24 cellular contexts compared by ENCODE assay signal in the genomic region with DNA sequence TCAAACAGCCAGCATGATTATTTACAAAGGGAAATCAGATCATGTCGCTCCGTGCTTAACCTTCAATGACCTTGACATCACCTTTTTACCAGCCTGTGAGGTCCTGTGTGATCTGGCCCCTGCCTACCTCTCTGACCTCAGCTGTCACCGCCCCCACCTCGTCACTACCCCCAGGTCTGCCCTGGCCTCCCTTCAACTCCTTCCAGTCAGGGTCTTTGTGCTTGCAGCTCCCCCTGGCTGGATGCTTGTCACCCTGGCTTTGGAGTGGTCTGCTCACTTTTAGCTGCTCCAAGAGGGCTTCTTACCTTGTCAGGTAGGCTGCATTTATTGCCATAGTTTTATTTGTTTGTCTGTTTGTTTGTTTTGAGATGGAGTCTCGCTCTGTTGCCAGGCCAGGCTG. TPM values are rescaled to one million over a fixed set of nuclear protein-coding genes. Genes with fewer than 3 reads are reported as not detected.
DNase-seq lines count a peak whose midpoint lies in the region; ATAC-seq and TF ChIP-seq lines count a peak whose summit lies in the region.
"Had no signal": no experiment of that assay in that cellular context is flagged by ENCODE, and none has a peak within 500 bp of the region (broad histone marks: within the 10 kb centered on the region; RNA-seq: fewer than 3 reads in every experiment).

No MANE protein-coding gene starts in this region.

- no peaks in the 10 kb centered on the region for H3K9me3 Mint-ChIP-seq in activated CD8-positive, alpha-beta T cell treated with anti-CD3 and anti-CD28 coated beads, Interleukin-2, amount 10 ng/mL, durations not matched to agents 7 days and 5 days (ENCODE audit: insufficient read depth)
- no peaks in the 10 kb centered on the region for H3K9me3 Mint-ChIP-seq in activated CD8-positive, alpha-beta T cell treated with anti-CD3 and anti-CD28 coated beads for 36 hours
- no peaks in the 10 kb centered on the region for H3K9me3 Mint-ChIP-seq in WTC11
- H3K9me3 Mint-ChIP-seq: HFFc6, T-cell had no signal

- in situ Hi-C loops in transverse colon (cut with MboI; ENCODE audit: low pct_ligation_motif_present in 1 of 4, low pct_unique_long_range_greater_than_20kb in 1 of 4, low sequenced_read_pairs in 3 of 4), result no loop called here

- H3K27ac Mint-ChIP-seq in activated CD8-positive, alpha-beta T cell treated with anti-CD3 and anti-CD28 coated beads, Interleukin-2, amount 10 ng/mL, durations not matched to agents 7 days and 5 days, result peak overlapping the region; percentile 65
- no peak overlapping the region for H3K27ac Mint-ChIP-seq in activated CD8-positive, alpha-beta T cell treated with anti-CD3 and anti-CD28 coated beads for 36 hours
- H3K27ac Mint-ChIP-seq in WTC11, result 0 out of 2 replicates have a peak overlapping the region, but pooled peaks have one; percentile 40
- H3K27ac Mint-ChIP-seq: HFFc6, IgD-negative memory B cell, T-cell had no signal

- H3K4me1 Mint-ChIP-seq in activated CD8-positive, alpha-beta T cell treated with anti-CD3 and anti-CD28 coated beads, Interleukin-2, amount 10 ng/mL, durations not matched to agents 7 days and 5 days (ENCODE audit: low read depth), result peaks cover 6% of the 10 kb centered on the region
- H3K4me1 Mint-ChIP-seq in activated CD8-positive, alpha-beta T cell treated with anti-CD3 and anti-CD28 coated beads for 36 hours (ENCODE audit: low read depth), result no peaks in the 10 kb centered on the region
- peaks cover 5% of the 10 kb centered on the region for H3K4me1 Mint-ChIP-seq in WTC11

- no peak for TF ChIP-seq POLR2A in transverse colon (IDR thresholded peaks at IDR 0.05)

- no peak overlapping the region for H3K4me3 ChIP-seq in transverse colon
- H3K4me3 ChIP-seq in left ventricle myocardium inferior, result no peak overlapping the region
- H3K4me3 ChIP-seq: SJCRH30 had no signal

- TF ChIP-seq CTCF in activated CD8-positive, alpha-beta T cell treated with anti-CD3 and anti-CD28 coated beads for 36 hours (IDR thresholded peaks at IDR 0.05), result no peak
- TF ChIP-seq CTCF in WTC11 (IDR thresholded peaks at IDR 0.05), result no peak
- no peak for TF ChIP-seq CTCF in transverse colon (IDR thresholded peaks at IDR 0.05)
- no peak for TF ChIP-seq CTCF in left ventricle myocardium inferior (IDR thresholded peaks at IDR 0.05; ENCODE audit: borderline replicate concordance)

- POLR2A ChIA-PET in activated CD8-positive, alpha-beta T cell treated with anti-CD3 and anti-CD28 coated beads, Interleukin-2, amount 10 ng/mL, durations not matched to agents 7 days and 5 days (lab: Charles Lee), result no interaction called here
- POLR2A ChIA-PET in activated CD8-positive, alpha-beta T cell treated with anti-CD3 and anti-CD28 coated beads for 36 hours (lab: Charles Lee), result no interaction called here
- POLR2A ChIA-PET in WTC11 (lab: Charles Lee), result interaction anchor here (0.6 kb wide), 1 partner anchor 47 kb away, joined by 4 read pairs; no protein-coding TSS in a partner anchor

- 50 to 75% methylated on average over 2 to 5 of the region's 5 CpGs for WGBS in transverse colon (ENCODE audit: low coverage in 1 of 2), 2 donors

- H3K4me3 Mint-ChIP-seq in activated CD8-positive, alpha-beta T cell treated with anti-CD3 and anti-CD28 coated beads, Interleukin-2, amount 10 ng/mL, durations not matched to agents 7 days and 5 days, result no peak overlapping the region
- no peak overlapping the region for H3K4me3 Mint-ChIP-seq in activated CD8-positive, alpha-beta T cell treated with anti-CD3 and anti-CD28 coated beads for 36 hours
- H3K4me3 Mint-ChIP-seq in WTC11, result no peak overlapping the region
- H3K4me3 Mint-ChIP-seq: CD14-positive monocyte, HFFc6, T-cell had no signal

- ATAC-seq in activated CD8-positive, alpha-beta T cell treated with anti-CD3 and anti-CD28 coated beads, Interleukin-2, amount 10 ng/mL, durations not matched to agents 7 days and 5 days, result no peak
- ATAC-seq in activated CD8-positive, alpha-beta T cell treated with anti-CD3 and anti-CD28 coated beads for 36 hours, result no peak
- ATAC-seq in WTC11, result peak; percentile 96
- ATAC-seq: Panc1, T-cell had no signal

- CTCF ChIA-PET in activated CD8-positive, alpha-beta T cell treated with anti-CD3 and anti-CD28 coated beads, Interleukin-2, amount 10 ng/mL, durations not matched to agents 7 days and 5 days (lab: Charles Lee), result no interaction called here
- CTCF ChIA-PET in activated CD8-positive, alpha-beta T cell treated with anti-CD3 and anti-CD28 coated beads for 36 hours (lab: Charles Lee), result no interaction called here
- CTCF ChIA-PET in WTC11 (lab: Charles Lee), result interaction anchor here (0.7 to 1.2 kb wide), 3 partner anchors 54 to 200 kb away, joined by 3 read pairs; a partner anchor contains a TSS

- H3K27me3 ChIP-seq in transverse colon (no peaks in the 10 kb centered on the region), left ventricle myocardium inferior (ENCODE audit: low read depth) (no peaks in the 10 kb centered on the region)
- H3K27me3 ChIP-seq: SJCRH30 had no signal

- DNase-seq in activated CD8-positive, alpha-beta T cell treated with anti-CD3 and anti-CD28 coated beads, Interleukin-2, amount 10 ng/mL, durations not matched to agents 7 days and 5 days, result no peak
- DNase-seq in activated CD8-positive, alpha-beta T cell treated with anti-CD3 and anti-CD28 coated beads for 36 hours, result no peak
- DNase-seq in WTC11 (ENCODE audit: low spot score) (peak; percentile 44), iPS-NIHi7 (ENCODE audit: extremely low spot score) (peak; percentile 72), SHP77 treated with DMSO at 0.1 percent for 48 hours (lab: John Stamatoyannopoulos, UW) (no peak), transverse colon (no peak), substantia nigra (lab: John Stamatoyannopoulos, UW) (no peak), left ventricle myocardium inferior (no peak)
- DNase-seq: DMS 273 treated with DMSO at 0.1 percent for 48 hours, GDM1, HFFc6, Karpas-422, MV-4-11, NCI-H1105 treated with DMSO at 0.1 percent for 48 hours, NCI-H2029 treated with DMSO at 0.1 percent for 48 hours, NCI-H226, NCI-H510A treated with DMSO at 0.1 percent for 48 hours, NCI-H748 treated with DMSO at 0.1 percent for 48 hours, SJCRH30, T-cell had no signal

- intact Hi-C loops in activated CD8-positive, alpha-beta T cell treated with anti-CD3 and anti-CD28 coated beads for 36 hours (cut with micrococcal nuclease), result no loop called here
- intact Hi-C loops in transverse colon (cut with DNase I; ENCODE audit: low total_unique reads) (no loop called here), left ventricle myocardium inferior (cut with micrococcal nuclease) (no loop called here)

- H3K4me1 ChIP-seq in transverse colon (no peaks in the 10 kb centered on the region), left ventricle myocardium inferior (no peaks in the 10 kb centered on the region)
- H3K4me1 ChIP-seq: SJCRH30 had no signal

- H3K9me3 ChIP-seq in transverse colon (no peaks in the 10 kb centered on the region), left ventricle myocardium inferior (replicated peaks) (no peaks in the 10 kb centered on the region)
- H3K9me3 ChIP-seq: SJCRH30 had no signal

- H3K27ac ChIP-seq in transverse colon (no peak overlapping the region), substantia nigra (ENCODE audit: low read depth, low read length, poor library complexity, severe bottlenecking) (no peak overlapping the region), left ventricle myocardium inferior (replicated peaks) (no peak overlapping the region)
- H3K27ac ChIP-seq: 22Rv1, SJCRH30 had no signal

- TF ChIP-seq EP300 in transverse colon (IDR thresholded peaks at IDR 0.05; ENCODE audit: low read depth), result no peak

- no peaks in the 10 kb centered on the region for H3K36me3 ChIP-seq in transverse colon
- no peaks in the 10 kb centered on the region for H3K36me3 ChIP-seq in left ventricle myocardium inferior
- H3K36me3 ChIP-seq: SJCRH30 had no signal

- H3K36me3 Mint-ChIP-seq in activated CD8-positive, alpha-beta T cell treated with anti-CD3 and anti-CD28 coated beads, Interleukin-2, amount 10 ng/mL, durations not matched to agents 7 days and 5 days (ENCODE audit: low read depth), result no peaks in the 10 kb centered on the region
- no peaks in the 10 kb centered on the region for H3K36me3 Mint-ChIP-seq in activated CD8-positive, alpha-beta T cell treated with anti-CD3 and anti-CD28 coated beads for 36 hours (ENCODE audit: low read depth)
- no peaks in the 10 kb centered on the region for H3K36me3 Mint-ChIP-seq in WTC11
- H3K36me3 Mint-ChIP-seq: CD14-positive monocyte, IgD-negative memory B cell, T-cell had no signal

- H3K27me3 Mint-ChIP-seq in activated CD8-positive, alpha-beta T cell treated with anti-CD3 and anti-CD28 coated beads, Interleukin-2, amount 10 ng/mL, durations not matched to agents 7 days and 5 days (ENCODE audit: low read depth), result peaks cover 11% of the 10 kb centered on the region
- H3K27me3 Mint-ChIP-seq in activated CD8-positive, alpha-beta T cell treated with anti-CD3 and anti-CD28 coated beads for 36 hours, result no peaks in the 10 kb centered on the region
- no peaks in the 10 kb centered on the region; the same call in 1 of the 2 replicates for H3K27me3 Mint-ChIP-seq in WTC11 (ENCODE audit: low read depth)
- H3K27me3 Mint-ChIP-seq: IgD-negative memory B cell, T-cell had no signal

TF ChIP-seq in WTC11, 78 proteins besides CTCF, POLR2A, EP300 and RAD21 (continues in another document):
- TF ChIP-seq NR3C1 (CRISPR knock-in tag; conservative IDR thresholded peaks at IDR 0.05; ENCODE audit: low read depth), result no peak
- no peak for TF ChIP-seq ELF4 (CRISPR knock-in tag; IDR thresholded peaks at IDR 0.05; ENCODE audit: low read depth)
- TF ChIP-seq, protein P1, sequence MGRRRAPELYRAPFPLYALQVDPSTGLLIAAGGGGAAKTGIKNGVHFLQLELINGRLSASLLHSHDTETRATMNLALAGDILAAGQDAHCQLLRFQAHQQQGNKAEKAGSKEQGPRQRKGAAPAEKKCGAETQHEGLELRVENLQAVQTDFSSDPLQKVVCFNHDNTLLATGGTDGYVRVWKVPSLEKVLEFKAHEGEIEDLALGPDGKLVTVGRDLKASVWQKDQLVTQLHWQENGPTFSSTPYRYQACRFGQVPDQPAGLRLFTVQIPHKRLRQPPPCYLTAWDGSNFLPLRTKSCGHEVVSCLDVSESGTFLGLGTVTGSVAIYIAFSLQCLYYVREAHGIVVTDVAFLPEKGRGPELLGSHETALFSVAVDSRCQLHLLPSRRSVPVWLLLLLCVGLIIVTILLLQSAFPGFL (CRISPR knock-in tag; IDR thresholded peaks at IDR 0.05; ENCODE audit: borderline replicate concordance), result no peak
- TF ChIP-seq NFE2L1 (CRISPR knock-in tag; IDR thresholded peaks at IDR 0.05), result no peak
- TF ChIP-seq GABPB1 (CRISPR knock-in tag; IDR thresholded peaks at IDR 0.05), result no peak
- no peak for TF ChIP-seq SMAD4 (CRISPR knock-in tag; IDR thresholded peaks at IDR 0.05)
- no peak for TF ChIP-seq ZNF416 (CRISPR knock-in tag; IDR thresholded peaks at IDR 0.05)
- TF ChIP-seq ZNF232 (CRISPR knock-in tag; IDR thresholded peaks at IDR 0.05), result no peak
- no peak for TF ChIP-seq NFYB (CRISPR knock-in tag; conservative IDR thresholded peaks at IDR 0.05; ENCODE audit: low read depth)

RNA-seq across cellular contexts. Expression of a gene that starts 8.2 kb away (rescaled TPM):
- 100 to 1,000 TPM; 132 to 134 TPM for total RNA-seq in activated CD8-positive, alpha-beta T cell treated with anti-CD3 and anti-CD28 coated beads, Interleukin-2, amount 10 ng/mL, durations not matched to agents 7 days and 5 days
- 10 to 100 TPM; 92.6 to 92.8 TPM for total RNA-seq in activated CD8-positive, alpha-beta T cell treated with anti-CD3 and anti-CD28 coated beads for 36 hours
- total RNA-seq in WTC11 (2021), result 51.2 to 58.5 TPM (median 57.6 TPM) in 3 replicates
- total RNA-seq in transverse colon, result 100 to 1,000 TPM in 1 of 4 donors, 10 to 100 TPM in 3; 35.8 to 139 (median 87.0) TPM
- total RNA-seq in left ventricle myocardium inferior, result 81.9 TPM

Comparison
In these comparisons a context has a peak if more than half of its experiments do, and no peak if none do; other contexts are left out.
1. DNase-seq: peak in WTC11 (single experiment) and iPS-NIHi7 (single experiment); none in activated CD8-positive, alpha-beta T cell treated with anti-CD3 and anti-CD28 coated beads, Interleukin-2, amount 10 ng/mL, durations not matched to agents 7 days and 5 days (single experiment), activated CD8-positive, alpha-beta T cell treated with anti-CD3 and anti-CD28 coated beads for 36 hours (single experiment), SHP77 treated with DMSO at 0.1 percent for 48 hours (single experiment), transverse colon (single experiment), substantia nigra (0 of 49) and left ventricle myocardium inferior (single experiment).